ENCODE assay signal across 8 cellular contexts in the genomic region with DNA sequence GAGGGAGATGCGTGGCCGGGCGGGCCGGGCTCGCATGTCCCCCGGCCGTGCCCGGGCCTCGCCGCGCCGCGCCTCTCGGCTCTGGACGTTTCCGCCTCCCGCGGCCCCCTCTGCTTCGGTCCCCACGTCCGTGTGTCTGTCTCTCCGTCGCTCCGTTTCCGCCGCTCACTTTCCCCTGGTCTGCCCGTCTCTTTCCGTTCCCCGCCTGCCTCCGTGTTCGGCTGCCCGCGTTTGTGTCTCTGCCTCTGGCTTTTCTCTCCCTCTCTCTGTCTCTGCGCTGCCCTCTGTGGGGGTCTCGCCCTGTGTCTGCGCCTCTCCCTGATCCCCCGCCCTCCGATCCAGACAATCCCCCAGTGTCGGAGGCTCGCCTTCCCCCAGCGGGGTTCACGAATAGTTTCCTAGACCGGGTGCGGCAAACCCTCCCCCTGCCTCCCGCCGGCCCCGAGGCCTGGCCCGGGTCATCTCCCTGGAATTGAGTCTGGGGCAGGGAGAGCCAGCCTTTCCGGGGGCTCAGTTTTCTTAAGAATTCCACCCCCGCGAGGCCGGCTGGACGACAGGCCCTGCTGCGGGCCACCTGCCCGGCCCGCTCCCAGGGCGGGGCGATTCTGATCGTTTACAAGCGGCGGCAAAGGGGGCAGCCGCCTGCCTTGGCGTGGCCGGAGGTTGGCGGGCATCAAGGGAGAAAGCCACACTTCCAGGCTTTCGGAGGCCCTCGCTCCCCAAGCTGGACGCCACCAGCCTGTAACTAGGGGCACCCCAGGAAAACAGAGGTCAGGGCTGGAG. TPM values are rescaled to one million over a fixed set of nuclear protein-coding genes. Genes with fewer than 3 reads are reported as not detected.
DNase-seq lines count a peak whose midpoint lies in the region; ATAC-seq, FAIRE-seq and TF ChIP-seq lines count a peak whose summit lies in the region.

No MANE protein-coding gene starts in this region.

- H3K9ac ChIP-seq in BLaER1: peak overlapping the region; percentile 75
- peak overlapping the region; percentile 20 for H3K9ac ChIP-seq in endothelial cell of umbilical vein (replicated peaks; ENCODE audit: extremely low read depth, insufficient read depth, low read length)

- TF ChIP-seq EP300 in tibial nerve (IDR thresholded peaks at IDR 0.05): no peak

- peak; percentile 52 for ATAC-seq in HG03354 (IDR thresholded peaks at IDR 0.05; ENCODE audit: poor library complexity, severe bottlenecking, unreplicated experiment)

- peaks cover 33% of the 10 kb centered on the region for H3K4me1 Mint-ChIP-seq in activated CD4-positive, alpha-beta memory T cell treated with anti-CD3 and anti-CD28 coated beads for 36 hours (ENCODE audit: low read depth)

- TF ChIP-seq POLR2A in endothelial cell of umbilical vein (IDR thresholded peaks at IDR 0.05; ENCODE audit: low read depth, low read length) (no peak), tibial nerve (IDR thresholded peaks at IDR 0.05) (no peak)

- H3K9me3 Mint-ChIP-seq in activated CD4-positive, alpha-beta memory T cell treated with anti-CD3 and anti-CD28 coated beads for 36 hours: no peaks in the 10 kb centered on the region

- H3K4me2 ChIP-seq in BLaER1 (peak overlapping the region; percentile 98), endothelial cell of umbilical vein (ENCODE audit: insufficient read depth, low read length) (peak overlapping the region; percentile 18)

- H3K4me3 Mint-ChIP-seq in activated CD4-positive, alpha-beta memory T cell treated with anti-CD3 and anti-CD28 coated beads for 36 hours: peak overlapping the region; percentile 87

- intact Hi-C loops in activated CD4-positive, alpha-beta memory T cell treated with anti-CD3 and anti-CD28 coated beads for 36 hours (cut with micrococcal nuclease): loop anchor here (1.0 kb wide), 1 partner anchor 49 kb away; a partner anchor contains a TSS
- intact Hi-C loops in endothelial cell of umbilical vein (cut with micrococcal nuclease): loop anchor here (1.0 to 2.0 kb wide), 3 partner anchors 49 to 206 kb away; a partner anchor contains a TSS

- no peak for TF ChIP-seq CTCF in endothelial cell of umbilical vein (IDR thresholded peaks at IDR 0.05; ENCODE audit: extremely low read depth in 1 of 2, insufficient read depth in 1 of 2, low read depth in 1 of 2, low read length in 2 of 2)
- no peak for TF ChIP-seq CTCF in tibial nerve (IDR thresholded peaks at IDR 0.05)

- no peaks in the 10 kb centered on the region for H3K36me3 ChIP-seq in BLaER1
- no peaks in the 10 kb centered on the region for H3K36me3 ChIP-seq in endothelial cell of umbilical vein (ENCODE audit: control insufficient read depth in 2 of 2, extremely low read depth in 1 of 2, insufficient read depth in 2 of 2, low read length in 2 of 2)
- H3K36me3 ChIP-seq in tibial nerve: no peaks in the 10 kb centered on the region

- CTCF ChIA-PET in activated CD4-positive, alpha-beta memory T cell treated with anti-CD3 and anti-CD28 coated beads for 36 hours (lab: Charles Lee): interaction anchor here (1.4 to 2.2 kb wide), 3 partner anchors 9 to 17 kb away, joined by 4 to 10 read pairs (median 6); no protein-coding TSS in a partner anchor
- CTCF ChIA-PET in endothelial cell of umbilical vein (lab: Charles Lee): interaction anchor here (1.1 to 4.7 kb wide), 6 partner anchors 9 to 254 kb away, joined by 3 to 21 read pairs (median 8); no protein-coding TSS in a partner anchor

- H3K4me3 ChIP-seq in BLaER1 (peak overlapping the region; percentile 78), endothelial cell of umbilical vein (replicated peaks in 1 of 3; ENCODE audit: insufficient read depth in 1 of 3, low read depth in 1 of 3, low read length in 3 of 3) (peak overlapping the region; percentile 29 to 49 (median 31)), tibial nerve (peak overlapping the region; percentile 46 to 72 (median 61))

- H3K27me3 ChIP-seq in BLaER1 (peaks cover 73% of the 10 kb centered on the region), endothelial cell of umbilical vein (ENCODE audit: control insufficient read depth in 2 of 2, insufficient read depth in 2 of 2, low read length in 2 of 2) (peaks cover 0 to 1% of the 10 kb centered on the region in 2 experiments), tibial nerve (peaks cover 0 to 8% of the 10 kb centered on the region in 2 donors)

- H3K9me3 ChIP-seq in BLaER1 (no peaks in the 10 kb centered on the region), endothelial cell of umbilical vein (replicated peaks; ENCODE audit: control insufficient read depth, insufficient read depth, low read length) (no peaks in the 10 kb centered on the region), tibial nerve (no peaks in the 10 kb centered on the region)

- peak overlapping the region; percentile 19 for H2AFZ ChIP-seq in endothelial cell of umbilical vein (ENCODE audit: low read depth, low read length)

- H3K27me3 Mint-ChIP-seq in activated CD4-positive, alpha-beta memory T cell treated with anti-CD3 and anti-CD28 coated beads for 36 hours: peaks cover 9% of the 10 kb centered on the region

- no peaks in the 10 kb centered on the region for H3K9me1 ChIP-seq in endothelial cell of umbilical vein (replicated peaks; ENCODE audit: control insufficient read depth, extremely low read depth, insufficient read depth, low read length)

- TSS peak; percentile 34 for BruUV-seq in endothelial cell of umbilical vein (replicated peaks; lab: Mats Ljungman, UMichigan)

- dilution Hi-C loops in endothelial cell of umbilical vein (cut with MboI; ENCODE audit: extremely low pct_ligation_motif_present, low sequenced_read_pairs): loop anchor here (25.0 kb wide), 1 partner anchor 233 kb away; no protein-coding TSS in a partner anchor

- peak; percentile 59 for FAIRE-seq in endothelial cell of umbilical vein (lab: Jason Lieb, UNC)

- H3K27ac ChIP-seq in BLaER1: no peak overlapping the region; the same call in 1 of the 2 replicates
- no peak overlapping the region for H3K27ac ChIP-seq in endothelial cell of umbilical vein (ENCODE audit: insufficient read depth, low read depth, low read length)
- H3K27ac ChIP-seq in tibial nerve: peak overlapping the region; percentile 86 to 95 (median 90)

- H4K20me1 ChIP-seq in BLaER1: peaks cover 38% of the 10 kb centered on the region
- H4K20me1 ChIP-seq in endothelial cell of umbilical vein (replicated peaks; ENCODE audit: control insufficient read depth, extremely low read depth, insufficient read depth, low read length): no peaks in the 10 kb centered on the region

- H3K4me1 ChIP-seq in BLaER1 (peaks cover 15% of the 10 kb centered on the region), endothelial cell of umbilical vein (ENCODE audit: control insufficient read depth, extremely low read depth, insufficient read depth, low read length) (peaks cover 12% of the 10 kb centered on the region), tibial nerve (peaks cover 0 to 61% (median 23%) of the 10 kb centered on the region in 4 donors)

- peak; percentile 73 for DNase-seq in activated CD4-positive, alpha-beta memory T cell treated with anti-CD3 and anti-CD28 coated beads for 36 hours
- DNase-seq in endothelial cell of umbilical vein (ENCODE audit: low read depth, low spot score): peak; percentile 24
- peak; percentile 32 for DNase-seq in myocyte (ENCODE audit: low read depth)
- DNase-seq in tibial nerve (ENCODE audit: low spot score in 2 of 2): no peak
- DNase-seq in islet precursor cell: no peak
- no peak for DNase-seq in hippocampal formation (lab: John Stamatoyannopoulos, UW)

- peaks cover 2% of the 10 kb centered on the region for H3K36me3 Mint-ChIP-seq in activated CD4-positive, alpha-beta memory T cell treated with anti-CD3 and anti-CD28 coated beads for 36 hours

- POLR2A ChIA-PET in activated CD4-positive, alpha-beta memory T cell treated with anti-CD3 and anti-CD28 coated beads for 36 hours (lab: Charles Lee): interaction anchor here (1.1 to 1.6 kb wide), 2 partner anchors 48 to 309 kb away, joined by 3 to 6 read pairs; a partner anchor contains a TSS
- POLR2A ChIA-PET in endothelial cell of umbilical vein (lab: Charles Lee): no interaction called here

- 1 to 5% methylated on average over 53 to 62 of the region's 68 CpGs for WGBS in tibial nerve, 2 donors

- H3K79me2 ChIP-seq in endothelial cell of umbilical vein (ENCODE audit: control insufficient read depth, insufficient read depth, low read length): peaks cover 6% of the 10 kb centered on the region

- peak overlapping the region; percentile 77 for H3K27ac Mint-ChIP-seq in activated CD4-positive, alpha-beta memory T cell treated with anti-CD3 and anti-CD28 coated beads for 36 hours

TF ChIP-seq in endothelial cell of umbilical vein, 7 proteins besides CTCF, POLR2A, EP300 and RAD21 (continues in another document):
- TF ChIP-seq GATA2 (IDR thresholded peaks at IDR 0.05; ENCODE audit: insufficient read depth, insufficient read length, low read depth, low read length) (no peak), JUN (IDR thresholded peaks at IDR 0.05; ENCODE audit: borderline replicate concordance, insufficient read depth, insufficient read length, low read depth) (no peak)

RNA-seq across cellular contexts. Expression of a gene that starts 0.8 kb away (rescaled TPM):
- 10 to 100 TPM; 25.0 to 31.3 TPM for total RNA-seq in activated CD4-positive, alpha-beta memory T cell treated with anti-CD3 and anti-CD28 coated beads for 36 hours
- total RNA-seq in endothelial cell of umbilical vein (39.8 and 40.5 TPM in 2 replicates), myocyte (4.3 and 5.3 TPM in 2 replicates), tibial nerve (100 to 1,000 TPM in 2 of 4 donors, 10 to 100 TPM in 2; 71.9 to 157 (median 92.0) TPM)
- 36.2 and 49.6 TPM in 2 replicates for polyA plus RNA-seq in endothelial cell of umbilical vein
- 29.4 and 41.5 TPM in 2 replicates for polyA plus RNA-seq in endothelial cell of umbilical vein (2011; cell fraction: cytosol; rRNA removed)
- polyA plus RNA-seq in endothelial cell of umbilical vein (2011; cell fraction: nucleus; rRNA removed): 11.9 and 14.7 TPM in 2 replicates
- 26.3 and 36.2 TPM in 2 replicates for polyA plus RNA-seq in endothelial cell of umbilical vein (2012)
- polyA minus RNA-seq in endothelial cell of umbilical vein: 55.7 and 64.4 TPM in 2 replicates
- 40.1 TPM for polyA minus RNA-seq in endothelial cell of umbilical vein (2011; cell fraction: cytosol; rRNA and poly(A)+ RNA removed)
- 4.9 and 6.8 TPM in 2 replicates for polyA minus RNA-seq in endothelial cell of umbilical vein (2011; cell fraction: nucleus; rRNA and poly(A)+ RNA removed)
- polyA plus RNA-seq in myocyte (2012): 70.5 TPM

RNA-seq across cellular contexts. Expression of a gene that starts 19.7 kb away (rescaled TPM):
- total RNA-seq in activated CD4-positive, alpha-beta memory T cell treated with anti-CD3 and anti-CD28 coated beads for 36 hours: under 1 TPM; 0.17 to 0.19 TPM
- total RNA-seq in endothelial cell of umbilical vein: not detected in 2 replicates
- not detected in 2 replicates for polyA plus RNA-seq in endothelial cell of umbilical vein
- not detected in 2 replicates for polyA plus RNA-seq in endothelial cell of umbilical vein (2011; cell fraction: cytosol; rRNA removed)
- polyA plus RNA-seq in endothelial cell of umbilical vein (2011; cell fraction: nucleus; rRNA removed): not detected in 2 replicates
- not detected in 2 replicates for polyA plus RNA-seq in endothelial cell of umbilical vein (2012)
- polyA minus RNA-seq in endothelial cell of umbilical vein: not detected in 2 replicates
- not detected for polyA minus RNA-seq in endothelial cell of umbilical vein (2011; cell fraction: cytosol; rRNA and poly(A)+ RNA removed)
- polyA minus RNA-seq in endothelial cell of umbilical vein (2011; cell fraction: nucleus; rRNA and poly(A)+ RNA removed): not detected in 2 replicates
- total RNA-seq in myocyte: 0.10 TPM in 1 of 2 replicates, not detected in the other
- polyA plus RNA-seq in myocyte (2012): not detected
- not detected for total RNA-seq in tibial nerve

Comparison
In these comparisons a context has a peak if more than half of its experiments do, and no peak if none do; other contexts are left out.
1. H3K27ac ChIP-seq: peak in tibial nerve (4 of 4); none in BLaER1 (single experiment) and endothelial cell of umbilical vein (single experiment).
2. DNase-seq: peak in activated CD4-positive, alpha-beta memory T cell treated with anti-CD3 and anti-CD28 coated beads for 36 hours (single experiment), endothelial cell of umbilical vein (single experiment) and myocyte (single experiment); none in tibial nerve (0 of 2), islet precursor cell (single experiment) and hippocampal formation (0 of 2).
3. Peak in every context shown above with its lines, with median percentiles within 50 percentile points of each other: H3K4me3 ChIP-seq.